Comparison of ENCODE assay signal across 1 cellular context in the genomic region with DNA sequence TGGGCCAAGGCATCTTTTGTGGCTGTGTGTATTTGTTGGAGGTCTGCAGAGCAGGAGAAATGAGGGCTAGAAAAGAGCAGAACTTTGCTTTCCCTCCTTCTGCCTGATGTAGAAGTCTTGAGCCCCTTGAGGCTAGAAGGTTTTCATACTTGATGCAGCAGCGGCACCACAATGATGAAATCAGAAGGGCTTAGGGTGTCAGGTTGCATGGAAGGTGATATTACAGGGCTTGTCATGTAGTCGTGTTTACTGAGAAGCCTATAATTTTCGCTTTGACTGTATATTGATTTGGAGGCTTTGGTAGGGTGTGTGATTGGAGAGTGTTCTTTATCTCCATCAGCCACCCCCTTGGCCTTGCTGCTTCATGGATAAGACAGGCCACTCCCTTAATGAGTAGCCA.
TF ChIP-seq lines count a peak whose summit lies in the region.

No MANE protein-coding gene starts in this region.

TF ChIP-seq in HEK293, 187 proteins besides CTCF, POLR2A, EP300 and RAD21 (continued from another document):
- TF ChIP-seq ZNF274 (IDR thresholded peaks at IDR 0.05; ENCODE audit: low read length), result no peak
- TF ChIP-seq ZNF274 (tag by site-specific recombination; IDR thresholded peaks at IDR 0.05; ENCODE audit: borderline replicate concordance), result no peak
- no peak for TF ChIP-seq ZNF133 (tag by site-specific recombination; IDR thresholded peaks at IDR 0.05)
- TF ChIP-seq PRDM1 (tag by site-specific recombination; IDR thresholded peaks at IDR 0.05), result peak; percentile 51; the same call in 1 of the 2 replicates
